Comparison of ENCODE assay signal across 33 cellular contexts in genomic region chr4:138509346-138509745, GRCh38.
"Had no signal": no experiment of that assay in that cellular context is flagged by ENCODE, and none has a peak within 500 bp of the region (broad histone marks: within the 10 kb centered on the region; RNA-seq: fewer than 3 reads in every experiment).

No MANE protein-coding gene starts in this region.

- H2AFZ ChIP-seq: neural progenitor cell, parathyroid adenoma had no signal

- H3K27me3 ChIP-seq: neural progenitor cell, ovary, right lobe of liver, sigmoid colon, spleen, suprapubic skin, testis, tibial artery, transverse colon, upper lobe of right lung, uterus had no signal

- DNase-seq: naive thymus-derived CD8-positive, alpha-beta T cell; nephron progenitor cell; occipital lobe; ovary; posterior cingulate gyrus; psoas muscle; right cardiac atrium; right lobe of liver; sigmoid colon; spleen; stimulated activated CD4-positive, alpha-beta T cell treated with anti-CD3 and anti-CD28 coated beads, Interleukin-12 subunit alpha, Interleukin-12 subunit beta, amount 100 ng/mL, for 4 hours; stimulated activated CD4-positive, alpha-beta T cell treated with anti-CD3 and anti-CD28 coated beads, Interleukin-1b, Interleukin-23, amount 100 ng/mL, for 48 hours; stimulated activated CD4-positive, alpha-beta T cell treated with anti-CD3 and anti-CD28 coated beads, Interleukin-4, amount 100 ng/mL, for 1 hour; stimulated activated CD4-positive, alpha-beta T cell treated with anti-CD3 and anti-CD28 coated beads, Interleukin-4, amount 100 ng/mL, for 4 hours; stimulated activated CD8-positive, alpha-beta memory T cell treated with anti-CD3 and anti-CD28 coated beads, Interleukin-4, amount 100 ng/mL, for 48 hours; stimulated activated naive CD4-positive, alpha-beta T cell; stimulated activated naive CD8-positive, alpha-beta T cell treated with anti-CD3 and anti-CD28 coated beads, Interleukin-15, amount 100 ng/mL, for 72 hours; stimulated activated naive CD8-positive, alpha-beta T cell treated with anti-CD3 and anti-CD28 coated beads, Interleukin-15, Interleukin-2, amounts not matched to agents 100 U/mL and 50 U/mL, for 24 hours; substantia nigra; testis; tibial artery; transverse colon; upper lobe of right lung; uterus had no signal

- ATAC-seq: naive thymus-derived CD8-positive, alpha-beta T cell; natural killer cell treated with Interleukin-12 subunit alpha and Interleukin-12 subunit beta and Interleukin-15 and Interleukin-18, amount 100 ng/mL, for 72 hours; psoas muscle; right cardiac atrium; right lobe of liver; stimulated activated memory B cell treated with anti-CD40 and anti-IgM and Interleukin-4, amounts not matched to agents 10 μg/mL and 1 μg/mL and 100 μg/mL, for 72 hours; stimulated activated naive CD8-positive, alpha-beta T cell treated with anti-CD3 and anti-CD28 coated beads, Interleukin-15, amount 100 ng/mL, for 72 hours; stimulated activated naive CD8-positive, alpha-beta T cell treated with anti-CD3 and anti-CD28 coated beads, Interleukin-15, Interleukin-2, amounts not matched to agents 100 U/mL and 50 U/mL, for 24 hours; upper lobe of right lung had no signal

- H3K4me1 Mint-ChIP-seq: naive thymus-derived CD8-positive, alpha-beta T cell; nephron progenitor cell; neural progenitor cell; stimulated activated memory B cell treated with anti-CD40 and anti-IgM and Interleukin-4, amounts not matched to agents 10 μg/mL and 1 μg/mL and 100 μg/mL, for 72 hours; stimulated activated naive CD8-positive, alpha-beta T cell treated with anti-CD3 and anti-CD28 coated beads, Interleukin-15, amount 100 ng/mL, for 72 hours had no signal

- H3K27ac ChIP-seq: neural progenitor cell, ovary, parathyroid adenoma, psoas muscle, right lobe of liver, sigmoid colon, skin epidermis, spleen, suprapubic skin, testis, tibial artery, transverse colon, upper lobe of right lung, uterus had no signal

- H3K4me3 ChIP-seq: neural progenitor cell, ovary, psoas muscle, right lobe of liver, sigmoid colon, skin epidermis, smooth muscle cell, spleen, suprapubic skin, testis, tibial artery, transverse colon, upper lobe of right lung, uterus had no signal

- H3K4me1 ChIP-seq: neural progenitor cell, parathyroid adenoma, psoas muscle, right lobe of liver, spleen, suprapubic skin, testis, transverse colon, upper lobe of right lung, uterus had no signal

- H3K4me3 Mint-ChIP-seq: naive thymus-derived CD8-positive, alpha-beta T cell; natural killer cell treated with Interleukin-12 subunit alpha and Interleukin-12 subunit beta and Interleukin-15 and Interleukin-18, amount 100 ng/mL, for 72 hours; nephron progenitor cell; neural progenitor cell; stimulated activated memory B cell treated with anti-CD40 and anti-IgM and Interleukin-4, amounts not matched to agents 10 μg/mL and 1 μg/mL and 100 μg/mL, for 72 hours; stimulated activated naive CD8-positive, alpha-beta T cell treated with anti-CD3 and anti-CD28 coated beads, Interleukin-15, amount 100 ng/mL, for 72 hours; type B pancreatic cell had no signal

- H3K9me3 Mint-ChIP-seq: type B pancreatic cell had no signal

- H3K79me2 ChIP-seq: parathyroid adenoma had no signal

- H3K4me2 ChIP-seq: neural progenitor cell, smooth muscle cell had no signal

- H3K27me3 Mint-ChIP-seq: natural killer cell treated with Interleukin-12 subunit alpha and Interleukin-12 subunit beta and Interleukin-15 and Interleukin-18, amount 100 ng/mL, for 72 hours; progenitor cell of endocrine pancreas; stimulated activated memory B cell treated with anti-CD40 and anti-IgM and Interleukin-4, amounts not matched to agents 10 μg/mL and 1 μg/mL and 100 μg/mL, for 72 hours; stimulated activated naive CD8-positive, alpha-beta T cell treated with anti-CD3 and anti-CD28 coated beads, Interleukin-15, amount 100 ng/mL, for 72 hours; type B pancreatic cell had no signal

- H3K36me3 Mint-ChIP-seq: neural progenitor cell; stimulated activated memory B cell treated with anti-CD40 and anti-IgM and Interleukin-4, amounts not matched to agents 10 μg/mL and 1 μg/mL and 100 μg/mL, for 72 hours; type B pancreatic cell had no signal

- H3K36me3 ChIP-seq: neural progenitor cell, ovary, right lobe of liver, sigmoid colon, spleen, suprapubic skin, tibial artery, transverse colon, upper lobe of right lung, uterus had no signal

- H3K9me3 ChIP-seq: ovary, psoas muscle, right lobe of liver, sigmoid colon, suprapubic skin, testis, tibial artery, transverse colon, upper lobe of right lung, uterus had no signal

- H3K27ac Mint-ChIP-seq: naive thymus-derived CD8-positive, alpha-beta T cell; natural killer cell treated with Interleukin-12 subunit alpha and Interleukin-12 subunit beta and Interleukin-15 and Interleukin-18, amount 100 ng/mL, for 72 hours; nephron progenitor cell; neural progenitor cell; progenitor cell of endocrine pancreas; stimulated activated memory B cell treated with anti-CD40 and anti-IgM and Interleukin-4, amounts not matched to agents 10 μg/mL and 1 μg/mL and 100 μg/mL, for 72 hours; stimulated activated naive CD8-positive, alpha-beta T cell treated with anti-CD3 and anti-CD28 coated beads, Interleukin-15, amount 100 ng/mL, for 72 hours; type B pancreatic cell had no signal

- H3K9ac ChIP-seq: neural progenitor cell, parathyroid adenoma had no signal
